ENCODE assay signal across 1 cellular context in genomic region chr2:191839918-191840804, GRCh38.
TF ChIP-seq lines count a peak whose summit lies in the region.

No MANE protein-coding gene starts in this region.

TF ChIP-seq in GM23338, 12 proteins besides CTCF, POLR2A, EP300 and RAD21 (continued from another document):
- TF ChIP-seq ZNF462 (CRISPR knock-in tag; IDR thresholded peaks at IDR 0.05): no peak
- no peak for TF ChIP-seq REST (IDR thresholded peaks at IDR 0.05; ENCODE audit: unreplicated experiment)
- TF ChIP-seq JUNB (IDR thresholded peaks at IDR 0.05; ENCODE audit: unreplicated experiment): no peak
TF ChIP-seq in GM23338: peak in this region for 0.
